ENCODE assay signal across 8 cellular contexts in genomic region chr2:69163109-69163508, GRCh38.
DNase-seq lines count a peak whose midpoint lies in the region; ATAC-seq and TF ChIP-seq lines count a peak whose summit lies in the region.

No MANE protein-coding gene starts in this region.

- H3K9me2 ChIP-seq in PC-3 (replicated peaks; ENCODE audit: low read length): no peaks in the 10 kb centered on the region

- no peaks in the 10 kb centered on the region for H3K79me2 ChIP-seq in PC-3 (ENCODE audit: low read length)

- BruUV-seq in PC-3 (replicated peaks; lab: Mats Ljungman, UMichigan): no TSS peak

- no peak overlapping the region for H3K27ac ChIP-seq in PC-3 (ENCODE audit: low read length)
- H3K27ac ChIP-seq in esophagus squamous epithelium: peak overlapping the region; percentile 23 to 73 (median 70)

- H3K4me1 ChIP-seq in PC-3 (ENCODE audit: insufficient read depth, low read length) (peaks cover 18% of the 10 kb centered on the region), esophagus squamous epithelium (peaks cover 22 to 79% (median 43%) of the 10 kb centered on the region in 3 donors)

- H3K27me3 ChIP-seq in PC-3 (ENCODE audit: low read length): no peaks in the 10 kb centered on the region
- no peaks in the 10 kb centered on the region for H3K27me3 ChIP-seq in esophagus squamous epithelium

- peaks cover 2% of the 10 kb centered on the region for H3K4me1 Mint-ChIP-seq in activated CD4-positive, alpha-beta T cell treated with anti-CD3 and anti-CD28 coated beads, Interleukin-2, amount 10 ng/mL, durations not matched to agents 7 days and 5 days

- intact Hi-C loops in PC-3 (cut with micrococcal nuclease) (loop anchor here (2.0 to 10.0 kb wide), 2 partner anchors 24 to 148 kb away; partner anchors contain the start of gene ANTXR1), esophagus squamous epithelium (cut with DNase I) (no loop called here)

- ATAC-seq in PC-3 (peak; percentile 89), GM19324 (IDR thresholded peaks at IDR 0.05; ENCODE audit: low FRiP score, unreplicated experiment) (no peak), HG03469 (IDR thresholded peaks at IDR 0.05; ENCODE audit: unreplicated experiment) (no peak)

- CTCF ChIA-PET in PC-3 (lab: Charles Lee): no interaction called here
- CTCF ChIA-PET in activated CD4-positive, alpha-beta T cell treated with anti-CD3 and anti-CD28 coated beads, Interleukin-2, amount 10 ng/mL, durations not matched to agents 7 days and 5 days (lab: Charles Lee): interaction anchor here (0.9 kb wide), 1 partner anchor 10 kb away, joined by 5 read pairs; no protein-coding TSS in a partner anchor

- H3F3A ChIP-seq in PC-3 (ENCODE audit: low read length, unreplicated experiment): no peaks in the 10 kb centered on the region

- no peaks in the 10 kb centered on the region for H3K36me3 Mint-ChIP-seq in activated CD4-positive, alpha-beta T cell treated with anti-CD3 and anti-CD28 coated beads, Interleukin-2, amount 10 ng/mL, durations not matched to agents 7 days and 5 days (ENCODE audit: low read depth)

- no peak overlapping the region for H2AFZ ChIP-seq in PC-3 (ENCODE audit: low read length)

- no peaks in the 10 kb centered on the region for H3K9me3 Mint-ChIP-seq in activated CD4-positive, alpha-beta T cell treated with anti-CD3 and anti-CD28 coated beads, Interleukin-2, amount 10 ng/mL, durations not matched to agents 7 days and 5 days

- H3K4me3 ChIP-seq in PC-3 (ENCODE audit: low read length) (no peak overlapping the region), esophagus squamous epithelium (no peak overlapping the region)

- no peak for TF ChIP-seq CTCF in PC-3 (conservative IDR thresholded peaks at IDR 0.05; ENCODE audit: low read depth, low read length)
- no peak for TF ChIP-seq CTCF in esophagus squamous epithelium (IDR thresholded peaks at IDR 0.05)

- peak; percentile 68 for DNase-seq in GM04504 (ENCODE audit: low read depth)
- peak; percentile 81 for DNase-seq in PC-3
- no peak for DNase-seq in esophagus squamous epithelium (lab: John Stamatoyannopoulos, UW)
- DNase-seq in pulmonary artery endothelial cell (ENCODE audit: low read depth, low spot score): peak; percentile 84
- DNase-seq in NCI-H226: no peak
- no peak for DNase-seq in activated CD4-positive, alpha-beta T cell treated with anti-CD3 and anti-CD28 coated beads, Interleukin-2, amount 10 ng/mL, durations not matched to agents 7 days and 5 days

- POLR2A ChIA-PET in PC-3 (lab: Charles Lee; ENCODE audit: unreplicated experiment): interaction anchor here (0.6 kb wide), 1 partner anchor 670 kb away, joined by 6 read pairs; no protein-coding TSS in a partner anchor
- POLR2A ChIA-PET in activated CD4-positive, alpha-beta T cell treated with anti-CD3 and anti-CD28 coated beads, Interleukin-2, amount 10 ng/mL, durations not matched to agents 7 days and 5 days (lab: Charles Lee): no interaction called here

- H4K20me1 ChIP-seq in PC-3 (ENCODE audit: low read length): no peaks in the 10 kb centered on the region

- TF ChIP-seq POLR2A in esophagus squamous epithelium (IDR thresholded peaks at IDR 0.05): no peak

- H3K36me3 ChIP-seq in PC-3 (ENCODE audit: low read depth, low read length): no peaks in the 10 kb centered on the region
- H3K36me3 ChIP-seq in esophagus squamous epithelium: no peaks in the 10 kb centered on the region

- H3K4me3 Mint-ChIP-seq in activated CD4-positive, alpha-beta T cell treated with anti-CD3 and anti-CD28 coated beads, Interleukin-2, amount 10 ng/mL, durations not matched to agents 7 days and 5 days: no peak overlapping the region

- WGBS in esophagus squamous epithelium, 2 donors: 1 to 12% methylated on average over 6 of the region's 6 CpGs

- H3K4me2 ChIP-seq in PC-3 (ENCODE audit: low read length): peak overlapping the region; percentile 50

- no peak overlapping the region for H3K27ac Mint-ChIP-seq in activated CD4-positive, alpha-beta T cell treated with anti-CD3 and anti-CD28 coated beads, Interleukin-2, amount 10 ng/mL, durations not matched to agents 7 days and 5 days

- peaks cover 23% of the 10 kb centered on the region for H3K27me3 Mint-ChIP-seq in activated CD4-positive, alpha-beta T cell treated with anti-CD3 and anti-CD28 coated beads, Interleukin-2, amount 10 ng/mL, durations not matched to agents 7 days and 5 days

- H3K9me3 ChIP-seq in PC-3 (ENCODE audit: low read length) (no peaks in the 10 kb centered on the region), esophagus squamous epithelium (no peaks in the 10 kb centered on the region)

- no peak overlapping the region for H3K9ac ChIP-seq in PC-3 (ENCODE audit: low read length)

Comparison
In these comparisons a context has a peak if more than half of its experiments do, and no peak if none do; other contexts are left out.
1. DNase-seq: peak in GM04504 (single experiment), PC-3 (single experiment) and pulmonary artery endothelial cell (single experiment); none in esophagus squamous epithelium (single experiment), NCI-H226 (single experiment) and activated CD4-positive, alpha-beta T cell treated with anti-CD3 and anti-CD28 coated beads, Interleukin-2, amount 10 ng/mL, durations not matched to agents 7 days and 5 days (single experiment).